24 cellular contexts compared by ENCODE assay signal in genomic region chr1:64679177-64679576, GRCh38.
DNase-seq lines count a peak whose midpoint lies in the region; ATAC-seq and TF ChIP-seq lines count a peak whose summit lies in the region.
"Had no signal": no experiment of that assay in that cellular context is flagged by ENCODE, and none has a peak within 500 bp of the region (broad histone marks: within the 10 kb centered on the region; RNA-seq: fewer than 3 reads in every experiment).

No MANE protein-coding gene starts in this region.

- H3K27ac Mint-ChIP-seq in neural progenitor cell: peak overlapping the region; percentile 31
- no peak overlapping the region for H3K27ac Mint-ChIP-seq in activated naive CD8-positive, alpha-beta T cell treated with anti-CD3 and anti-CD28 coated beads for 36 hours
- H3K27ac Mint-ChIP-seq: CD4-positive, alpha-beta memory T cell had no signal

- H3K9me3 Mint-ChIP-seq in neural progenitor cell: no peaks in the 10 kb centered on the region
- no peaks in the 10 kb centered on the region for H3K9me3 Mint-ChIP-seq in activated naive CD8-positive, alpha-beta T cell treated with anti-CD3 and anti-CD28 coated beads for 36 hours
- H3K9me3 Mint-ChIP-seq: CD4-positive, alpha-beta memory T cell had no signal

- no peak overlapping the region for H3K4me2 ChIP-seq in neural progenitor cell
- H3K4me2 ChIP-seq: BLaER1 treated with 17β-estradiol and CSF1 and Interleukin-3, amounts not matched to agents 10 nM and 100 nM had no signal

- no peaks in the 10 kb centered on the region for H3K9me3 ChIP-seq in neural progenitor cell (ENCODE audit: low read depth)
- H3K9me3 ChIP-seq: BLaER1 treated with 17β-estradiol and CSF1 and Interleukin-3, amounts not matched to agents 10 nM and 100 nM; SJSA1 had no signal

- H3K36me3 Mint-ChIP-seq in neural progenitor cell: peaks cover 71% of the 10 kb centered on the region
- H3K36me3 Mint-ChIP-seq in activated naive CD8-positive, alpha-beta T cell treated with anti-CD3 and anti-CD28 coated beads for 36 hours: no peaks in the 10 kb centered on the region
- H3K36me3 Mint-ChIP-seq: CD4-positive, alpha-beta memory T cell had no signal

- H3K79me2 ChIP-seq in neural progenitor cell (ENCODE audit: low read depth): no peaks in the 10 kb centered on the region

- H2AFZ ChIP-seq in neural progenitor cell (replicated peaks): no peak overlapping the region
- H2AFZ ChIP-seq: GM23248 had no signal

- DNase-seq in NCI-H510A treated with DMSO at 0.1 percent for 48 hours (lab: John Stamatoyannopoulos, UW) (peak; percentile 36), NCI-H510A (lab: John Stamatoyannopoulos, UW) (no peak), amniotic epithelial cell (ENCODE audit: low read depth) (peak; percentile 71), fibroblast of mammary gland (ENCODE audit: low read depth) (peak; percentile 68), neural progenitor cell (ENCODE audit: low spot score) (no peak), GM13976 (ENCODE audit: low spot score) (no peak)
- DNase-seq in activated naive CD8-positive, alpha-beta T cell treated with anti-CD3 and anti-CD28 coated beads for 36 hours: no peak
- DNase-seq: CD4-positive, alpha-beta memory T cell; DND-41; GM23248; H7; Karpas-422; NCI-H1092 treated with DMSO at 0.1 percent for 48 hours; NCI-H1436 treated with DMSO at 0.1 percent for 48 hours; NCI-H187 treated with DMSO at 0.1 percent for 48 hours; NCI-H2171; NCI-H226; NCI-H524; NCI-H748 treated with DMSO at 0.1 percent for 48 hours; NK-92 treated with Interleukin-12 subunit alpha and Interleukin-12 subunit beta, amount 100 ng/mL, for 24 hours; PC-3 had no signal

- H3K27me3 Mint-ChIP-seq in neural progenitor cell (ENCODE audit: insufficient read depth, low read depth): no peaks in the 10 kb centered on the region
- H3K27me3 Mint-ChIP-seq in activated naive CD8-positive, alpha-beta T cell treated with anti-CD3 and anti-CD28 coated beads for 36 hours: no peaks in the 10 kb centered on the region

- no peak overlapping the region for H3K9ac ChIP-seq in neural progenitor cell
- H3K9ac ChIP-seq: BLaER1 treated with 17β-estradiol and CSF1 and Interleukin-3, amounts not matched to agents 10 nM and 100 nM; GM23248 had no signal

- TF ChIP-seq CTCF in fibroblast of mammary gland (conservative IDR thresholded peaks at IDR 0.05; ENCODE audit: control insufficient read depth, insufficient read depth, low read depth, low read length) (no peak), neural progenitor cell (IDR thresholded peaks at IDR 0.05) (no peak), GM13976 (IDR thresholded peaks at IDR 0.05; ENCODE audit: borderline replicate concordance, control extremely low read depth, extremely low read depth, insufficient read depth, missing control alignments) (no peak)

- H3K4me3 ChIP-seq in fibroblast of mammary gland (ENCODE audit: control insufficient read depth, low read depth, low read length): no peak overlapping the region
- no peak overlapping the region for H3K4me3 ChIP-seq in neural progenitor cell
- H3K4me3 ChIP-seq: BLaER1 treated with 17β-estradiol and CSF1 and Interleukin-3, amounts not matched to agents 10 nM and 100 nM; GM23248; SJSA1 had no signal

- no peak overlapping the region for H3K27ac ChIP-seq in neural progenitor cell
- H3K27ac ChIP-seq: BLaER1 treated with 17β-estradiol and CSF1 and Interleukin-3, amounts not matched to agents 10 nM and 100 nM; GM23248; SJSA1 had no signal

- no peaks in the 10 kb centered on the region for H3K4me1 ChIP-seq in neural progenitor cell
- H3K4me1 ChIP-seq: BLaER1 treated with 17β-estradiol and CSF1 and Interleukin-3, amounts not matched to agents 10 nM and 100 nM; SJSA1 had no signal

- H3F3A ChIP-seq in neural progenitor cell (ENCODE audit: low read depth): peaks cover 10% of the 10 kb centered on the region

- peaks cover 32% of the 10 kb centered on the region for H3K4me1 Mint-ChIP-seq in neural progenitor cell
- peaks cover 2% of the 10 kb centered on the region for H3K4me1 Mint-ChIP-seq in activated naive CD8-positive, alpha-beta T cell treated with anti-CD3 and anti-CD28 coated beads for 36 hours

- no peak for ATAC-seq in GM21529 (IDR thresholded peaks at IDR 0.05; ENCODE audit: unreplicated experiment)
- ATAC-seq: PC-3 had no signal

- H4K20me1 ChIP-seq in neural progenitor cell (ENCODE audit: low read depth): peaks cover 4% of the 10 kb centered on the region
- H4K20me1 ChIP-seq: BLaER1 treated with 17β-estradiol and CSF1 and Interleukin-3, amounts not matched to agents 10 nM and 100 nM had no signal

- H3K27me3 ChIP-seq in neural progenitor cell: no peaks in the 10 kb centered on the region
- H3K27me3 ChIP-seq: BLaER1 treated with 17β-estradiol and CSF1 and Interleukin-3, amounts not matched to agents 10 nM and 100 nM; SJSA1 had no signal

- in situ Hi-C loops in GM13976 (cut with MboI; ENCODE audit: low sequenced_read_pairs, unreplicated experiment): no loop called here

- H3K4me3 Mint-ChIP-seq in neural progenitor cell: no peak overlapping the region
- H3K4me3 Mint-ChIP-seq in activated naive CD8-positive, alpha-beta T cell treated with anti-CD3 and anti-CD28 coated beads for 36 hours: no peak overlapping the region
- H3K4me3 Mint-ChIP-seq: CD4-positive, alpha-beta memory T cell had no signal

- peaks cover 23% of the 10 kb centered on the region for H3K36me3 ChIP-seq in neural progenitor cell
- H3K36me3 ChIP-seq: SJSA1 had no signal

Comparison
In these comparisons a context has a peak if more than half of its experiments do, and no peak if none do; other contexts are left out.
1. DNase-seq: peak in NCI-H510A treated with DMSO at 0.1 percent for 48 hours (single experiment), amniotic epithelial cell (single experiment) and fibroblast of mammary gland (single experiment); none in NCI-H510A (single experiment), neural progenitor cell (single experiment), activated naive CD8-positive, alpha-beta T cell treated with anti-CD3 and anti-CD28 coated beads for 36 hours (single experiment) and GM13976 (single experiment).